In the genomic region with DNA sequence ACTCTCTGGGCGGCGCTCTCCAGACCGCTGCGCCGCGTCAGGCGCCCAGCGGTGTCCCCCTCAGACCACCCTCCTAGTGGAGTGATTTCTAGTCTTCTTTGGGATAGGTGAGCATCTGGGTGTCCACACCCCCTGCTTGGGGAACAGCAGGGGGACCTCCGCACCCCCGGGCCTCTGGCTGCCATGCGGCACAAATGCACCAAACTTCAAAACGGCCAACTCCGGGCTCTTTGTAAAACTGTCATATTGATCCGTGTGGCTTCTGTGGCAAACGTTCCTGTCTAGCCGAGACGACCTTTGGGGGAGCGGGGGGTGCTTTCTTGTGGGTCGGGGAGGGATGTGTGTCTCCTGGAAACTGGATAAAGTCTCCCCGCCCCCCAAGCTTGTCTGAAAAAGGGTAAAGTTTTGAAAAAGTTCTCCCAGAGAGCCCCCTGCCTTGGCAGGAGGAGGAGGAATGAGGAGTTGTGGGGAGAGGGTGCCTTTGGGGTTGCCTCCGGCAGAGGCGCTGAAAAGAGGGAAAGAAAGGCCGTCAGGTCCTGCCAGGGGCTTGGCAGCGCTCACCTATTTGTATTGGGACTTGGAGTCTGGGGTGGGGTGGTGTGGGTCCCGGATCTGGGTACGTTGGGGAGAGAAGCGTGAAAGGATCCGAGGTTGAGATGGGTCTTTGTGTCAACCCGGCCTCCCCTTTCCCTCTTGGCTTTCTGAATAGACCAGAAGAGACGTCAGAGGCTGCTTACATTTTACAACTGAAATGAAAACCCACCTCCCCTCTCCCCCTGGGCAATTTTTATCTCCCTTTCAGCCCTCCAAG, we compare ENCODE assay signal across 8 cellular contexts. TPM values are rescaled to one million over a fixed set of nuclear protein-coding genes. Genes with fewer than 3 reads are reported as not detected.
DNase-seq lines count a peak whose midpoint lies in the region; ATAC-seq and TF ChIP-seq lines count a peak whose summit lies in the region.

No MANE protein-coding gene starts in this region.

- TF ChIP-seq CTCF in fibroblast of the aortic adventitia (IDR thresholded peaks at IDR 0.05; ENCODE audit: insufficient read depth, low read length), result no peak

- H3K9me3 Mint-ChIP-seq in activated T-cell treated with anti-CD3 and anti-CD28 coated beads, Interleukin-2, amount 50 U/mL, for 24 hours, result no peaks in the 10 kb centered on the region

- H3K4me1 Mint-ChIP-seq in activated T-cell treated with anti-CD3 and anti-CD28 coated beads, Interleukin-2, amount 50 U/mL, for 24 hours (ENCODE audit: low read depth), result peaks cover 10% of the 10 kb centered on the region

- H3K27ac Mint-ChIP-seq in activated T-cell treated with anti-CD3 and anti-CD28 coated beads, Interleukin-2, amount 50 U/mL, for 24 hours, result no peak overlapping the region

- DNase-seq in NCI-H2029 treated with DMSO at 0.1 percent for 48 hours (lab: John Stamatoyannopoulos, UW) (peak; percentile 16), NCI-H2029 (lab: John Stamatoyannopoulos, UW) (no peak), NCI-H526 treated with DMSO at 0.1 percent for 48 hours (lab: John Stamatoyannopoulos, UW) (peak; percentile 31), fibroblast of the aortic adventitia (ENCODE audit: low read depth) (peak; percentile 31), posterior vena cava (ENCODE audit: low spot score) (peak; percentile 80), GDM1 (lab: John Stamatoyannopoulos, UW) (no peak)
- peak; percentile 72 for DNase-seq in activated T-cell treated with anti-CD3 and anti-CD28 coated beads, Interleukin-2, amount 50 U/mL, for 24 hours

- no peak overlapping the region for H3K4me3 Mint-ChIP-seq in activated T-cell treated with anti-CD3 and anti-CD28 coated beads, Interleukin-2, amount 50 U/mL, for 24 hours

- H3K27me3 Mint-ChIP-seq in activated T-cell treated with anti-CD3 and anti-CD28 coated beads, Interleukin-2, amount 50 U/mL, for 24 hours, result no peaks in the 10 kb centered on the region

- intact Hi-C loops in posterior vena cava (cut with DNase I), result no loop called here

- H3K36me3 Mint-ChIP-seq in activated T-cell treated with anti-CD3 and anti-CD28 coated beads, Interleukin-2, amount 50 U/mL, for 24 hours (ENCODE audit: low read depth), result peaks cover 36% of the 10 kb centered on the region

- no peak for ATAC-seq in esophagus mucosa

- peak overlapping the region; percentile 82 for H3K4me3 ChIP-seq in fibroblast of the aortic adventitia (ENCODE audit: low read depth, low read length)

RNA-seq across cellular contexts. Expression of a gene that starts 2.2 kb away (rescaled TPM):
- total RNA-seq in fibroblast of the aortic adventitia (ENCODE audit: low replicate concordance) (81.5 and 143 TPM in 2 replicates), posterior vena cava (100 to 1,000 TPM in 1 of 2 donors, 10 to 100 TPM in 1; 67.4 to 105 TPM), esophagus mucosa (50.7 TPM)

RNA-seq across cellular contexts. Expression of a gene that starts 28.6 kb away (rescaled TPM):
- 6.8 and 11.2 TPM in 2 replicates for total RNA-seq in fibroblast of the aortic adventitia (ENCODE audit: low replicate concordance)
- 1 to 10 TPM; 8.9 TPM for total RNA-seq in posterior vena cava
- 7.6 TPM for total RNA-seq in esophagus mucosa

RNA-seq across cellular contexts. Expression of a gene that starts 29.1 kb away (rescaled TPM):
- total RNA-seq in fibroblast of the aortic adventitia (ENCODE audit: low replicate concordance), result 39.1 and 41.1 TPM in 2 replicates
- 10 to 100 TPM; 65.2 to 79.7 TPM for total RNA-seq in posterior vena cava
- 93.3 TPM for total RNA-seq in esophagus mucosa

RNA-seq across cellular contexts. Expression of a gene that starts 29.7 kb away (rescaled TPM):
- total RNA-seq in fibroblast of the aortic adventitia (ENCODE audit: low replicate concordance) (2.8 and 27.4 TPM in 2 replicates), posterior vena cava (1 to 10 TPM; 1.1 to 1.5 TPM), esophagus mucosa (2.4 TPM)

RNA-seq across cellular contexts. Expression of a gene that starts 31.6 kb away (rescaled TPM):
- total RNA-seq in fibroblast of the aortic adventitia (ENCODE audit: low replicate concordance) (0.18 TPM in 1 of 2 replicates, not detected in the other), posterior vena cava (10 to 100 TPM; 17.5 to 26.1 TPM), esophagus mucosa (1.7 TPM)

Comparison
In these comparisons a context has a peak if more than half of its experiments do, and no peak if none do; other contexts are left out.
1. DNase-seq: peak in NCI-H2029 treated with DMSO at 0.1 percent for 48 hours (single experiment), NCI-H526 treated with DMSO at 0.1 percent for 48 hours (single experiment), activated T-cell treated with anti-CD3 and anti-CD28 coated beads, Interleukin-2, amount 50 U/mL, for 24 hours (single experiment), fibroblast of the aortic adventitia (single experiment) and posterior vena cava (single experiment); none in NCI-H2029 (single experiment) and GDM1 (single experiment).